In the genomic region with DNA sequence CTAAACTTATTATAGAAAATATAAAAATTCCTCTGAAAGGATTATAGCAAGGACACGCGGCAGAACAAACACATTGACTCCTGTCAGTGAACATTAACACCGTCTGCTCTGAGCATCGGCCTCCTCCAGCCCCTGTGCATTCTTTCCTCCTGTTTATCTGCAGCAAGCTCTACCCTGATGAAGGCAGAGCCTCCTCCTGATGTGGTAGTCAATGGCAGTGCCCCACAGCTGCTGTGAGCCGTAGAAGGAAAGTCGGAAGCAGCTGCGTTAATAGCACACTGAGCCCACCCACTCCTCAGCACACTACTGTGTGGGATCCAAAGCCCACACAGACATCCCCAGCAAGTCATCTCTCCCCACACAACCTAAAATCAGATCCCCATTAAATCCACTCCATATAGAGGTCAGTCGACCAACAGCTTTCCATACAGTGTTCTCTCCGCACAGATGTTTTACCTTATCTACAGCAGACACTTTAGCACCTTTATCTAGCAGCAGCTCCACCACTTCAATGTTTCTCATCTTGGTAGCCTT, we compare ENCODE assay signal across 1 cellular context.
TF ChIP-seq lines count a peak whose summit lies in the region.

No MANE protein-coding gene starts in this region.

TF ChIP-seq in GM12878, 131 proteins besides CTCF, POLR2A, EP300 and RAD21:
- no peak for TF ChIP-seq SMARCA5 (IDR thresholded peaks at IDR 0.05)
- TF ChIP-seq, protein P1, sequence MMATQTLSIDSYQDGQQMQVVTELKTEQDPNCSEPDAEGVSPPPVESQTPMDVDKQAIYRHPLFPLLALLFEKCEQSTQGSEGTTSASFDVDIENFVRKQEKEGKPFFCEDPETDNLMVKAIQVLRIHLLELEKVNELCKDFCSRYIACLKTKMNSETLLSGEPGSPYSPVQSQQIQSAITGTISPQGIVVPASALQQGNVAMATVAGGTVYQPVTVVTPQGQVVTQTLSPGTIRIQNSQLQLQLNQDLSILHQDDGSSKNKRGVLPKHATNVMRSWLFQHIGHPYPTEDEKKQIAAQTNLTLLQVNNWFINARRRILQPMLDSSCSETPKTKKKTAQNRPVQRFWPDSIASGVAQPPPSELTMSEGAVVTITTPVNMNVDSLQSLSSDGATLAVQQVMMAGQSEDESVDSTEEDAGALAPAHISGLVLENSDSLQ (IDR thresholded peaks at IDR 0.05): no peak
- no peak for TF ChIP-seq ZBED1 (IDR thresholded peaks at IDR 0.05; ENCODE audit: borderline replicate concordance)
- TF ChIP-seq BHLHE40 (IDR thresholded peaks at IDR 0.05; ENCODE audit: borderline replicate concordance in 1 of 2, low read depth in 2 of 2, low read length in 1 of 2): no peak
- TF ChIP-seq, protein P2, sequence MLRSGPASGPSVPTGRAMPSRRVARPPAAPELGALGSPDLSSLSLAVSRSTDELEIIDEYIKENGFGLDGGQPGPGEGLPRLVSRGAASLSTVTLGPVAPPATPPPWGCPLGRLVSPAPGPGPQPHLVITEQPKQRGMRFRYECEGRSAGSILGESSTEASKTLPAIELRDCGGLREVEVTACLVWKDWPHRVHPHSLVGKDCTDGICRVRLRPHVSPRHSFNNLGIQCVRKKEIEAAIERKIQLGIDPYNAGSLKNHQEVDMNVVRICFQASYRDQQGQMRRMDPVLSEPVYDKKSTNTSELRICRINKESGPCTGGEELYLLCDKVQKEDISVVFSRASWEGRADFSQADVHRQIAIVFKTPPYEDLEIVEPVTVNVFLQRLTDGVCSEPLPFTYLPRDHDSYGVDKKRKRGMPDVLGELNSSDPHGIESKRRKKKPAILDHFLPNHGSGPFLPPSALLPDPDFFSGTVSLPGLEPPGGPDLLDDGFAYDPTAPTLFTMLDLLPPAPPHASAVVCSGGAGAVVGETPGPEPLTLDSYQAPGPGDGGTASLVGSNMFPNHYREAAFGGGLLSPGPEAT (IDR thresholded peaks at IDR 0.05; ENCODE audit: low read depth): no peak
- TF ChIP-seq, protein P3, sequence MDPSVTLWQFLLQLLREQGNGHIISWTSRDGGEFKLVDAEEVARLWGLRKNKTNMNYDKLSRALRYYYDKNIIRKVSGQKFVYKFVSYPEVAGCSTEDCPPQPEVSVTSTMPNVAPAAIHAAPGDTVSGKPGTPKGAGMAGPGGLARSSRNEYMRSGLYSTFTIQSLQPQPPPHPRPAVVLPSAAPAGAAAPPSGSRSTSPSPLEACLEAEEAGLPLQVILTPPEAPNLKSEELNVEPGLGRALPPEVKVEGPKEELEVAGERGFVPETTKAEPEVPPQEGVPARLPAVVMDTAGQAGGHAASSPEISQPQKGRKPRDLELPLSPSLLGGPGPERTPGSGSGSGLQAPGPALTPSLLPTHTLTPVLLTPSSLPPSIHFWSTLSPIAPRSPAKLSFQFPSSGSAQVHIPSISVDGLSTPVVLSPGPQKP (IDR thresholded peaks at IDR 0.05; ENCODE audit: low read depth, low read length): no peak
- TF ChIP-seq BRCA1 (IDR thresholded peaks at IDR 0.05; ENCODE audit: low read depth, low read length): no peak
- TF ChIP-seq, protein P4, sequence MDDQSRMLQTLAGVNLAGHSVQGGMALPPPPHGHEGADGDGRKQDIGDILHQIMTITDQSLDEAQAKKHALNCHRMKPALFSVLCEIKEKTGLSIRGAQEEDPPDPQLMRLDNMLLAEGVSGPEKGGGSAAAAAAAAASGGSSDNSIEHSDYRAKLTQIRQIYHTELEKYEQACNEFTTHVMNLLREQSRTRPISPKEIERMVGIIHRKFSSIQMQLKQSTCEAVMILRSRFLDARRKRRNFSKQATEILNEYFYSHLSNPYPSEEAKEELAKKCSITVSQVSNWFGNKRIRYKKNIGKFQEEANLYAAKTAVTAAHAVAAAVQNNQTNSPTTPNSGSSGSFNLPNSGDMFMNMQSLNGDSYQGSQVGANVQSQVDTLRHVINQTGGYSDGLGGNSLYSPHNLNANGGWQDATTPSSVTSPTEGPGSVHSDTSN (IDR thresholded peaks at IDR 0.05; ENCODE audit: insufficient replicate concordance, low read depth, low read length): no peak
- TF ChIP-seq CHD1 (IDR thresholded peaks at IDR 0.05; ENCODE audit: low read depth, low read length): no peak
- no peak for TF ChIP-seq TCF12 (IDR thresholded peaks at IDR 0.05; ENCODE audit: low read depth, low read length)
- TF ChIP-seq JUND (IDR thresholded peaks at IDR 0.05; ENCODE audit: low read depth, low read length): no peak
- TF ChIP-seq, protein P5, sequence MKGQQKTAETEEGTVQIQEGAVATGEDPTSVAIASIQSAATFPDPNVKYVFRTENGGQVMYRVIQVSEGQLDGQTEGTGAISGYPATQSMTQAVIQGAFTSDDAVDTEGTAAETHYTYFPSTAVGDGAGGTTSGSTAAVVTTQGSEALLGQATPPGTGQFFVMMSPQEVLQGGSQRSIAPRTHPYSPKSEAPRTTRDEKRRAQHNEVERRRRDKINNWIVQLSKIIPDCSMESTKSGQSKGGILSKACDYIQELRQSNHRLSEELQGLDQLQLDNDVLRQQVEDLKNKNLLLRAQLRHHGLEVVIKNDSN (IDR thresholded peaks at IDR 0.05; ENCODE audit: borderline replicate concordance, extremely low read length, insufficient read depth, low read depth, low read length): no peak
